ENCODE assay signal across 22 cellular contexts in genomic region chr16:65254144-65254543, GRCh38.
DNase-seq lines count a peak whose midpoint lies in the region; ATAC-seq and TF ChIP-seq lines count a peak whose summit lies in the region.
"Had no signal": no experiment of that assay in that cellular context is flagged by ENCODE, and none has a peak within 500 bp of the region (broad histone marks: within the 10 kb centered on the region; RNA-seq: fewer than 3 reads in every experiment).

No MANE protein-coding gene starts in this region.

- no peak for TF ChIP-seq POLR2A in esophagus muscularis mucosa (IDR thresholded peaks at IDR 0.05; ENCODE audit: low read depth)

- H3K27me3 ChIP-seq in right cardiac atrium (ENCODE audit: control insufficient read depth, insufficient read depth) (no peaks in the 10 kb centered on the region), esophagus muscularis mucosa (no peaks in the 10 kb centered on the region)
- H3K27me3 ChIP-seq: BE2C; BLaER1 treated with 17β-estradiol and CSF1 and Interleukin-3, amounts not matched to agents 10 nM and 100 nM had no signal

- 46% methylated on average over 1 of the region's 1 CpG for WGBS in right cardiac atrium
- 60% methylated on average over 1 of the region's 1 CpG for WGBS in esophagus muscularis mucosa

- intact Hi-C loops in right cardiac atrium (cut with DNase I): no loop called here
- intact Hi-C loops in left cardiac atrium (cut with DNase I): no loop called here
- intact Hi-C loops in esophagus muscularis mucosa (cut with DNase I): no loop called here

- TF ChIP-seq CTCF in esophagus muscularis mucosa (IDR thresholded peaks at IDR 0.05): no peak

- peak in 1 of 2 donors; percentile 55 for ATAC-seq in right cardiac atrium
- ATAC-seq in left cardiac atrium: no peak
- ATAC-seq: A549 had no signal

- DNase-seq in right cardiac atrium: peak; percentile 9 to 60 (median 26)
- DNase-seq in left cardiac atrium: no peak
- peak; percentile 24 for DNase-seq in GM03348 (ENCODE audit: low spot score)
- DNase-seq in esophagus muscularis mucosa (ENCODE audit: extremely low spot score): peak; percentile 45
- no peak for DNase-seq in NCI-H345 (lab: John Stamatoyannopoulos, UW)
- DNase-seq in activated CD4-positive, alpha-beta T cell treated with anti-CD3 and anti-CD28 coated beads for 4 hours: no peak
- no peak for DNase-seq in NCI-H510A (lab: John Stamatoyannopoulos, UW)
- DNase-seq: 8988T; ACHN; AML-193; BE2C; CD4-positive, alpha-beta T cell; CD8-positive, alpha-beta memory T cell; DMS 273 treated with DMSO at 0.1 percent for 48 hours; DMS79; EL; GDM1; GM23248; H7; HCEC 1CT had no signal

- H3K4me3 ChIP-seq in right cardiac atrium (ENCODE audit: low read length) (no peak overlapping the region), esophagus muscularis mucosa (no peak overlapping the region)
- H3K4me3 ChIP-seq: A549; BLaER1 treated with 17β-estradiol and CSF1 and Interleukin-3, amounts not matched to agents 10 nM and 100 nM; GM23248 had no signal

- H3K9me3 ChIP-seq in right cardiac atrium (ENCODE audit: control insufficient read depth, low read length) (no peaks in the 10 kb centered on the region), esophagus muscularis mucosa (no peaks in the 10 kb centered on the region)
- H3K9me3 ChIP-seq: A549; BE2C; BLaER1 treated with 17β-estradiol and CSF1 and Interleukin-3, amounts not matched to agents 10 nM and 100 nM had no signal

- no peaks in the 10 kb centered on the region for H3K4me1 ChIP-seq in right cardiac atrium (ENCODE audit: control insufficient read depth, insufficient read depth, low read length)
- H3K4me1 ChIP-seq in esophagus muscularis mucosa: peaks cover 0 to 8% (median 0%) of the 10 kb centered on the region in 4 donors
- H3K4me1 ChIP-seq: A549; BE2C; BLaER1 treated with 17β-estradiol and CSF1 and Interleukin-3, amounts not matched to agents 10 nM and 100 nM had no signal

- TF ChIP-seq EP300 in esophagus muscularis mucosa (IDR thresholded peaks at IDR 0.05): no peak

- H3K27ac ChIP-seq in right cardiac atrium (ENCODE audit: low read length): no peak overlapping the region
- no peak overlapping the region for H3K27ac ChIP-seq in esophagus muscularis mucosa (replicated peaks in 1 of 4)
- H3K27ac ChIP-seq: A549; BLaER1 treated with 17β-estradiol and CSF1 and Interleukin-3, amounts not matched to agents 10 nM and 100 nM; GM23248 had no signal

- no peaks in the 10 kb centered on the region for H3K36me3 ChIP-seq in esophagus muscularis mucosa
- H3K36me3 ChIP-seq: BE2C; BLaER1 treated with 17β-estradiol and CSF1 and Interleukin-3, amounts not matched to agents 10 nM and 100 nM had no signal

Comparison
In these comparisons a context has a peak if more than half of its experiments do, and no peak if none do; other contexts are left out.
1. DNase-seq: peak in right cardiac atrium (3 of 3), GM03348 (single experiment) and esophagus muscularis mucosa (single experiment); none in left cardiac atrium (single experiment), NCI-H345 (single experiment), activated CD4-positive, alpha-beta T cell treated with anti-CD3 and anti-CD28 coated beads for 4 hours (0 of 2) and NCI-H510A (single experiment).